16 cellular contexts compared by ENCODE assay signal in the genomic region with DNA sequence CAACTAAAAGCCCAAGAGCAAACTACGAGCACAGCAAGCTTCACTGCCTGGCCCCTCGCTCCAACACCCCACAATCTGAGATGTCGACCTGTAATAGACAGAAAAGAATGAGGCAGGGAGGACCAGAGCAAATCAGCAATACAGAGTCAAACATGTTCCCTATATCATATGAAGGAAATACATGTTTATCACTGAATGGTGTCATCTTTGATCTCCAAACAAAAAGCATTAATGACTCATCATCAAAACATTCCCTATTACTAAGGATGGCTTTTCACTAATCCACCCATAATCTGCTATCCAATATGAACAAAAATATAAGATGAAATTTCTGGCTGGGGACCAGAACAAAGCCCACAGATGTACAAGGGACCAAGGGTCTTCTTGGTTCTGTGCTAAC. TPM values are rescaled to one million over a fixed set of nuclear protein-coding genes. Genes with fewer than 3 reads are reported as not detected.
A peak's percentile ranks its signal among the peaks of the same experiment; 100 is the strongest.
DNase-seq lines count a peak whose midpoint lies in the region; ATAC-seq and TF ChIP-seq lines count a peak whose summit lies in the region.
"Had no signal": no experiment of that assay in that cellular context is flagged by ENCODE, and none has a peak within 500 bp of the region (broad histone marks: within the 10 kb centered on the region; RNA-seq: fewer than 3 reads in every experiment).

No MANE protein-coding gene starts in this region.

- no peak overlapping the region for H3K4me3 Mint-ChIP-seq in T-helper 17 cell
- no peak overlapping the region for H3K4me3 Mint-ChIP-seq in T-cell
- H3K4me3 Mint-ChIP-seq: IgD-negative memory B cell had no signal

- H3K4me3 ChIP-seq in A673 (ENCODE audit: low read depth, low read length, poor library complexity, severe bottlenecking), result no peak overlapping the region
- H3K4me3 ChIP-seq: PC-9, SK-N-MC had no signal

- H3K27ac Mint-ChIP-seq in T-helper 17 cell (no peak overlapping the region), T-cell (no peak overlapping the region)
- H3K27ac Mint-ChIP-seq: IgD-negative memory B cell had no signal

- H3K4me1 ChIP-seq in A673 (ENCODE audit: insufficient read depth, low read length, poor library complexity, severe bottlenecking), result peaks cover 6% of the 10 kb centered on the region
- peaks cover 45% of the 10 kb centered on the region for H3K4me1 ChIP-seq in foreskin keratinocyte

- POLR2A ChIA-PET in A673 (lab: Charles Lee; ENCODE audit: low non-redundant PET), result no interaction called here
- POLR2A ChIA-PET in T-cell (lab: Charles Lee), result no interaction called here

- H3K27ac ChIP-seq in A673 (ENCODE audit: low read depth, low read length, poor library complexity, severe bottlenecking) (no peak overlapping the region), foreskin keratinocyte (no peak overlapping the region)
- H3K27ac ChIP-seq: C4-2B, PC-9, SK-N-MC had no signal

- H3K27me3 Mint-ChIP-seq in T-helper 17 cell (no peaks in the 10 kb centered on the region), T-cell (no peaks in the 10 kb centered on the region)
- H3K27me3 Mint-ChIP-seq: IgD-negative memory B cell had no signal

- intact Hi-C loops in A673 (cut with micrococcal nuclease; ENCODE audit: unreplicated experiment), result no loop called here

- no peaks in the 10 kb centered on the region for H3K36me3 Mint-ChIP-seq in T-helper 17 cell (ENCODE audit: low read depth)
- no peaks in the 10 kb centered on the region for H3K36me3 Mint-ChIP-seq in T-cell
- H3K36me3 Mint-ChIP-seq: IgD-negative memory B cell had no signal

- H3K9me3 Mint-ChIP-seq in T-cell, result no peaks in the 10 kb centered on the region
- H3K9me3 Mint-ChIP-seq: IgD-negative memory B cell had no signal

- no peaks in the 10 kb centered on the region for H3K36me3 ChIP-seq in A673 (ENCODE audit: insufficient read depth, low read length, poor library complexity, severe bottlenecking)

- CTCF ChIA-PET in A673 (lab: Charles Lee), result no interaction called here
- CTCF ChIA-PET in T-cell (lab: Charles Lee), result no interaction called here

- H3K27me3 ChIP-seq in A673 (replicated peaks; ENCODE audit: insufficient read depth, low read depth, low read length, poor library complexity) (no peaks in the 10 kb centered on the region), foreskin keratinocyte (no peaks in the 10 kb centered on the region)

- peaks cover 28% of the 10 kb centered on the region for H3K4me1 Mint-ChIP-seq in T-helper 17 cell
- peaks cover 41 to 57% (median 46%) of the 10 kb centered on the region in 3 donors for H3K4me1 Mint-ChIP-seq in T-cell

- DNase-seq in A673 (ENCODE audit: low spot score) (peak; percentile 13), HS-27A (ENCODE audit: low read depth) (peak; percentile 14), SW480 (ENCODE audit: low spot score) (peak; percentile 20), foreskin keratinocyte (peak in 1 of 2 donors; percentile 42), T-helper 17 cell (no peak), T-cell (no peak)
- DNase-seq: GOT3, NCI-H2107, NCI-H345, PC-9 had no signal

- no peak for TF ChIP-seq CTCF in A673 (conservative IDR thresholded peaks at IDR 0.05; ENCODE audit: low read depth, low read length)
- TF ChIP-seq CTCF in foreskin keratinocyte (conservative IDR thresholded peaks at IDR 0.05), result no peak

- no TSS peak for BruUV-seq in A673 (replicated peaks; lab: Mats Ljungman, UMichigan)

- peak; percentile 19 for ATAC-seq in foreskin keratinocyte
- ATAC-seq in T-helper 17 cell, result no peak
- ATAC-seq in GM18517 (IDR thresholded peaks at IDR 0.05; ENCODE audit: unreplicated experiment), result no peak
- ATAC-seq in T-cell (replicated peaks in 1 of 4), result no peak
- no peak for ATAC-seq in HG03565 (IDR thresholded peaks at IDR 0.05; ENCODE audit: unreplicated experiment)
- ATAC-seq: Right ventricle myocardium inferior had no signal

- H3K9me3 ChIP-seq in A673 (ENCODE audit: low read depth, low read length, poor library complexity, severe bottlenecking) (no peaks in the 10 kb centered on the region), T-helper 17 cell (ENCODE audit: control insufficient read depth, low read length, poor library complexity, severe bottlenecking) (no peaks in the 10 kb centered on the region)

RNA-seq across cellular contexts. Expression of gene MYO5A, which starts 34.7 kb away (rescaled TPM):
- total RNA-seq in A673 (2021) (16.8 and 20.9 TPM in 2 replicates), foreskin keratinocyte (42.9 and 51.4 TPM in 2 replicates), T-helper 17 cell (10 to 100 TPM; 50.6 to 58.4 TPM), T-cell (10 to 100 TPM; 25.2 to 46.6 (median 29.5) TPM)
- 7.5 and 7.7 TPM in 2 replicates for polyA plus RNA-seq in foreskin keratinocyte

Comparison
In these comparisons a context has a peak if more than half of its experiments do, and no peak if none do; other contexts are left out.
1. DNase-seq: peak in A673 (single experiment), HS-27A (single experiment) and SW480 (single experiment); none in T-helper 17 cell (0 of 3) and T-cell (0 of 34).